19 cellular contexts compared by ENCODE assay signal in genomic region chr1:209422281-209422680, GRCh38.
"Had no signal": no experiment of that assay in that cellular context is flagged by ENCODE, and none has a peak within 500 bp of the region (broad histone marks: within the 10 kb centered on the region; RNA-seq: fewer than 3 reads in every experiment).

No MANE protein-coding gene starts in this region.

- H2AFZ ChIP-seq: hepatocyte had no signal

- ATAC-seq: body of pancreas, right cardiac atrium had no signal

- H3K36me3 ChIP-seq: prostate gland had no signal

- DNase-seq: activated B cell treated with CpG ODN at 0.5 μM for 24 hours; activated CD4-positive, alpha-beta memory T cell treated with anti-CD3 and anti-CD28 coated beads for 36 hours; activated CD4-positive, alpha-beta T cell treated with anti-CD3 and anti-CD28 coated beads for 4 hours; activated naive CD8-positive, alpha-beta T cell treated with anti-CD3 and anti-CD28 coated beads for 36 hours; amygdala; body of pancreas; central memory CD4-positive, alpha-beta T cell; erythroblast; nephron progenitor cell; occipital lobe; right cardiac atrium; small intestine; stimulated activated CD4-positive, alpha-beta T cell treated with anti-CD3 and anti-CD28 coated beads, Interleukin-15, amount 100 ng/mL, for 24 hours; stimulated activated CD4-positive, alpha-beta T cell treated with anti-CD3 and anti-CD28 coated beads, Interleukin-2, amount 100 ng/mL, for 48 hours; T-helper 1 cell; T-helper 9 cell; testis had no signal

- H3K9me3 ChIP-seq: body of pancreas, prostate gland, testis had no signal

- H3K79me2 ChIP-seq: hepatocyte had no signal

- H3K4me1 ChIP-seq: prostate gland, testis had no signal

- H3K4me2 ChIP-seq: hepatocyte had no signal

- H3K4me3 ChIP-seq: body of pancreas, hepatocyte, prostate gland, testis had no signal

- H3K27me3 ChIP-seq: body of pancreas, hepatocyte, testis had no signal

- H3K27ac ChIP-seq: body of pancreas, hepatocyte, testis had no signal
